ENCODE assay signal across 1 cellular context in the genomic region with DNA sequence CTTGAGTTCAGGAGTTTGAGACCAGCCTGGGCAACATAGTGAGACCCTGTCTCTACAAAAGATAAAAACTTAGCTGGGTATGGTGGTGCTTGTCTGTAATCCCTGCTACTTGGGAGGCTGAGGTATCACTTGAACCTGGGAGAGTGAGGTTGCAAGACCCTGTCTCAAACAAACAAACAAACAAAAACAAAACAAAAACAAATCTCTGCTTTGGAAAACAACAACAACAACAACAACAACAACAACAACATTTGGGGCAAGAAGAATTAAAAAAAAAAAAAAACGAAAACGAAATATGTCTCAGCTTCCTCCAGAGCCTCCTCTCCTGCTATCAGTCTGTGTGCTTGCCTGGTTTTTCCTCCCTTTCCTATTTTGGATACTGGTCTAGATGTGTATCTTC.
TF ChIP-seq lines count a peak whose summit lies in the region.

No MANE protein-coding gene starts in this region.

TF ChIP-seq in K562, 482 proteins besides CTCF, POLR2A, EP300 and RAD21:
- TF ChIP-seq ZNF274 (IDR thresholded peaks at IDR 0.05; ENCODE audit: borderline replicate concordance, low read depth, low read length) = no peak
- TF ChIP-seq FOXP1 (CRISPR knock-in tag; IDR thresholded peaks at IDR 0.05) = peak; percentile 92; the same call in 1 of the 2 replicates
- TF ChIP-seq RBM25 (IDR thresholded peaks at IDR 0.05; ENCODE audit: low read depth, low read length, severe bottlenecking) = peak; percentile 11
- no peak for TF ChIP-seq TARDBP (IDR thresholded peaks at IDR 0.05)
- TF ChIP-seq KLF6 (CRISPR knock-in tag; IDR thresholded peaks at IDR 0.05; ENCODE audit: borderline replicate concordance) = no peak
- no peak for TF ChIP-seq ZNF436 (CRISPR knock-in tag; IDR thresholded peaks at IDR 0.05)
- TF ChIP-seq, protein P1, sequence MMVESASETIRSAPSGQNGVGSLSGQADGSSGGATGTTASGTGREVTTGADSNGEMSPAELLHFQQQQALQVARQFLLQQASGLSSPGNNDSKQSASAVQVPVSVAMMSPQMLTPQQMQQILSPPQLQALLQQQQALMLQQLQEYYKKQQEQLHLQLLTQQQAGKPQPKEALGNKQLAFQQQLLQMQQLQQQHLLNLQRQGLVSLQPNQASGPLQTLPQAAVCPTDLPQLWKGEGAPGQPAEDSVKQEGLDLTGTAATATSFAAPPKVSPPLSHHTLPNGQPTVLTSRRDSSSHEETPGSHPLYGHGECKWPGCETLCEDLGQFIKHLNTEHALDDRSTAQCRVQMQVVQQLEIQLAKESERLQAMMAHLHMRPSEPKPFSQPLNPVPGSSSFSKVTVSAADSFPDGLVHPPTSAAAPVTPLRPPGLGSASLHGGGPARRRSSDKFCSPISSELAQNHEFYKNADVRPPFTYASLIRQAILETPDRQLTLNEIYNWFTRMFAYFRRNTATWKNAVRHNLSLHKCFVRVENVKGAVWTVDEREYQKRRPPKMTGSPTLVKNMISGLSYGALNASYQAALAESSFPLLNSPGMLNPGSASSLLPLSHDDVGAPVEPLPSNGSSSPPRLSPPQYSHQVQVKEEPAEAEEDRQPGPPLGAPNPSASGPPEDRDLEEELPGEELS (CRISPR knock-in tag; IDR thresholded peaks at IDR 0.05; ENCODE audit: borderline replicate concordance) = peak; percentile 55; the same call in 1 of the 2 replicates
- no peak for TF ChIP-seq ZNF253 (CRISPR knock-in tag; conservative IDR thresholded peaks at IDR 0.05)
- TF ChIP-seq, protein P2, sequence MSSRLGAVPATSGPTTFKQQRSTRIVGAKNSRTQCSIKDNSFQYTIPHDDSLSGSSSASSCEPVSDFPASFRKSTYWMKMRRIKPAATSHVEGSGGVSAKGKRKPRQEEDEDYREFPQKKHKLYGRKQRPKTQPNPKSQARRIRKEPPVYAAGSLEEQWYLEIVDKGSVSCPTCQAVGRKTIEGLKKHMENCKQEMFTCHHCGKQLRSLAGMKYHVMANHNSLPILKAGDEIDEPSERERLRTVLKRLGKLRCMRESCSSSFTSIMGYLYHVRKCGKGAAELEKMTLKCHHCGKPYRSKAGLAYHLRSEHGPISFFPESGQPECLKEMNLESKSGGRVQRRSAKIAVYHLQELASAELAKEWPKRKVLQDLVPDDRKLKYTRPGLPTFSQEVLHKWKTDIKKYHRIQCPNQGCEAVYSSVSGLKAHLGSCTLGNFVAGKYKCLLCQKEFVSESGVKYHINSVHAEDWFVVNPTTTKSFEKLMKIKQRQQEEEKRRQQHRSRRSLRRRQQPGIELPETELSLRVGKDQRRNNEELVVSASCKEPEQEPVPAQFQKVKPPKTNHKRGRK (tag; IDR thresholded peaks at IDR 0.05) = 0 out of 2 replicates have a peak, but pooled peaks have one; percentile 44
- TF ChIP-seq ZNF121 (CRISPR knock-in tag; conservative IDR thresholded peaks at IDR 0.05) = peak; percentile 85
- no peak for TF ChIP-seq ZKSCAN8 (CRISPR knock-in tag; IDR thresholded peaks at IDR 0.05)
- no peak for TF ChIP-seq POLR2AphosphoS2 (IDR thresholded peaks at IDR 0.05; ENCODE audit: low read length)
